31 cellular contexts compared by ENCODE assay signal in genomic region chr10:121332353-121332752, GRCh38.
"Had no signal": no experiment of that assay in that cellular context is flagged by ENCODE, and none has a peak within 500 bp of the region (broad histone marks: within the 10 kb centered on the region; RNA-seq: fewer than 3 reads in every experiment).

No MANE protein-coding gene starts in this region.

- H3K27me3 ChIP-seq: ascending aorta, body of pancreas had no signal

- H3K36me3 ChIP-seq: ascending aorta, WERI-Rb-1 had no signal

- H3K4me1 ChIP-seq: ascending aorta had no signal

- H3K4me2 ChIP-seq: PC-9 had no signal

- ATAC-seq: activated CD8-positive, alpha-beta T cell treated with anti-CD3 and anti-CD28 coated beads for 36 hours; activated T-cell treated with anti-CD3 and anti-CD28 coated beads, Interleukin-2, amount 50 U/mL, for 72 hours; activated T-helper 17 cell treated with anti-CD3 and anti-CD28 coated beads, Interleukin-2, amount 50 U/mL, for 72 hours; body of pancreas had no signal

- H3K4me3 ChIP-seq: ascending aorta, body of pancreas, PC-9 had no signal

- H3K27ac ChIP-seq: ascending aorta, body of pancreas, PC-9, RWPE1, WERI-Rb-1 had no signal

- DNase-seq: activated CD4-positive, alpha-beta T cell treated with anti-CD3 and anti-CD28 coated beads for 1 hour; activated CD4-positive, alpha-beta T cell treated with anti-CD3 and anti-CD28 coated beads for 48 hours; activated CD4-positive, alpha-beta T cell treated with anti-CD3 and anti-CD28 coated beads, Interleukin-2, amount 50 U/mL, for 4 hours; activated CD4-positive, CD25-positive, alpha-beta regulatory T cell; activated CD8-positive, alpha-beta T cell treated with anti-CD3 and anti-CD28 coated beads for 36 hours; activated effector memory CD4-positive, alpha-beta T cell treated with anti-CD3 and anti-CD28 coated beads, Interleukin-2, amount 50 U/mL, for 16 hours; activated naive CD4-positive, alpha-beta T cell; activated naive CD8-positive, alpha-beta T cell treated with anti-CD3 and anti-CD28 coated beads, Interleukin-2, amount 10 ng/mL, durations not matched to agents 7 days and 5 days; activated T-cell treated with anti-CD3 and anti-CD28 coated beads, Interleukin-2, amount 50 U/mL, for 1 hour; activated T-cell treated with anti-CD3 and anti-CD28 coated beads, Interleukin-2, amount 50 U/mL, for 72 hours; body of pancreas; central memory CD4-positive, alpha-beta T cell; Karpas-422; KBM-7; NCI-H1105 treated with DMSO at 0.1 percent for 48 hours; NCI-H1436; NCI-H1694; NCI-H1930; NCI-H2081 treated with DMSO at 0.1 percent for 48 hours; NCI-H345; NCI-H524 treated with DMSO at 0.1 percent for 48 hours; NK-92 treated with Interleukin-12 subunit alpha and Interleukin-12 subunit beta, amount 100 ng/mL, for 24 hours; PC-9; Right ventricle myocardium superior; SW 1271; T1000; WERI-Rb-1 had no signal

- H3K9me3 ChIP-seq: ascending aorta, body of pancreas had no signal

- FAIRE-seq: RCC 7860 had no signal

- H2AFZ ChIP-seq: PC-9 had no signal
